Comparison of ENCODE assay signal across 1 cellular context in the genomic region with DNA sequence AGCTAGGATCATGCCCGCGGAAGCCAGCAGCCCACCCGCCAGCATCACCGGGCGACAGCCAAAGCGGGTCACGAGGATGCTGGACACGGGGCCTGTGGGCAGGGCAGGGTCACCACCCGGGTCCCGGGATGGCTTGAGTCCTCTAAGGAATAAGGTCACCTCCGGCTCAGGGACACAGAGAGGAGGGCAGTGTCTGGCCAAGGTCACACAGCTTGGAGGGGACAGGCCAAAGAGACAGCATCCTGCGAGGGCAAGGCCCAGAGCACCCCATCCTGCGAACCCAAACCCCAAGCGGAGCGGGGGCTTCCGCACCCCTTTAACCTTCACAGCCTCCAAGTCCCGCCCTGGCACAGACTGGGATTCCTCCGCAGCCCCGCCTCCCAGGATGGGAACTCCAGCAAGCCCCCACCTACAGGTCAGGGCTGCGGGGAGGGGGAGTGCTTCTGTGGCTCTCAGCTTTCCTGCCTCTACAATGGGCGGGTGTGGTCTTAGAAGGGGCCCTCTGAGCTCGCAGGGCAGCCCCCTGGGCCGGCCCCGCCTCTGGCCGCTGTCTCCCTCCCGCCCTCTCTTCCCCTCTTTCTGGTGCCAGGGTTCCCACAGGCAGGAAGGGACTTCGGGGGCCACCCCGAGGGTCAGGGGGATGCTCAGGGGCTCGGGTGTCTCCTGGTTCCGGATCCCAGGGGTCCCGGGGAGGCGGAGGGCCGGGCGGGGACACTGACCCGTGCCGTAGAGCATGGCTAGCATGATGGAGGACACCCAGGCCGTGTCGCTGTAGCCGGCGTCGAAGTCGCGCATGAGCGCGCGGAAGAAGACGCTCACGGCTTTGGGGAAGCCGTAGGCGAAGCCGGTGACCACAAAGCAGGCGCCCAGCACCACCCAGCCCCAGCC.
TF ChIP-seq lines count a peak whose summit lies in the region.

No MANE protein-coding gene starts in this region.

TF ChIP-seq in WTC11, 78 proteins besides CTCF, POLR2A, EP300 and RAD21:
- TF ChIP-seq FOXP4 (CRISPR knock-in tag; IDR thresholded peaks at IDR 0.05) = no peak
- no peak for TF ChIP-seq SP1 (CRISPR knock-in tag; conservative IDR thresholded peaks at IDR 0.05)
- TF ChIP-seq GTF2I (CRISPR knock-in tag; conservative IDR thresholded peaks at IDR 0.05) = 0 out of 2 replicates have a peak, but pooled peaks have one; percentile 8
